ENCODE assay signal across 1 cellular context in genomic region chr6:127023001-127023778, GRCh38.
TF ChIP-seq lines count a peak whose summit lies in the region.

No MANE protein-coding gene starts in this region.

TF ChIP-seq in HepG2, 621 proteins besides CTCF, POLR2A, EP300 and RAD21 (continued from another document and continues in another):
- TF ChIP-seq AHDC1 (CRISPR knock-in tag; IDR thresholded peaks at IDR 0.05; ENCODE audit: borderline replicate concordance) (peak; percentile 78), HINFP (CRISPR knock-in tag; IDR thresholded peaks at IDR 0.05; ENCODE audit: low read depth) (no peak), ZNF337 (CRISPR knock-in tag; IDR thresholded peaks at IDR 0.05; ENCODE audit: borderline replicate concordance, low read depth) (no peak), ZNF674 (CRISPR knock-in tag; IDR thresholded peaks at IDR 0.05; ENCODE audit: low read depth) (no peak), RERE (CRISPR knock-in tag; IDR thresholded peaks at IDR 0.05; ENCODE audit: low read depth) (peak; percentile 100), THRA (CRISPR knock-in tag; IDR thresholded peaks at IDR 0.05; ENCODE audit: borderline replicate concordance) (peak; percentile 89), FOXC1 (CRISPR knock-in tag; IDR thresholded peaks at IDR 0.05; ENCODE audit: borderline replicate concordance) (no peak), BRD4 (CRISPR knock-in tag; IDR thresholded peaks at IDR 0.05) (no peak), NFATC3 (CRISPR knock-in tag; IDR thresholded peaks at IDR 0.05) (no peak), ATF6 (CRISPR knock-in tag; conservative IDR thresholded peaks at IDR 0.05) (no peak), NCOR1 (IDR thresholded peaks at IDR 0.05; ENCODE audit: borderline replicate concordance, low read length) (peak; percentile 71; the same call in 1 of the 2 replicates), ZSCAN30 (CRISPR knock-in tag; IDR thresholded peaks at IDR 0.05) (no peak), ZXDC (CRISPR knock-in tag; IDR thresholded peaks at IDR 0.05) (no peak), HES4 (CRISPR knock-in tag; IDR thresholded peaks at IDR 0.05; ENCODE audit: borderline replicate concordance) (no peak), FOXP4 (CRISPR knock-in tag; IDR thresholded peaks at IDR 0.05) (peak; percentile 84), PHB2 (IDR thresholded peaks at IDR 0.05; ENCODE audit: partially characterized antibody) (no peak), ZNF564 (CRISPR knock-in tag; IDR thresholded peaks at IDR 0.05) (no peak; the same call in 1 of the 2 replicates), ATAD3A (CRISPR knock-in tag; IDR thresholded peaks at IDR 0.05) (no peak), FOXP1 (IDR thresholded peaks at IDR 0.05) (no peak), FOXP1 (CRISPR knock-in tag; IDR thresholded peaks at IDR 0.05) (peak; percentile 79), REST (IDR thresholded peaks at IDR 0.05; ENCODE audit: borderline replicate concordance in 1 of 2, low read depth in 1 of 2, low read length in 2 of 2) (peak in 1 of 2 experiments; percentile 85; a peak in 2 of 4 replicates), AGO1 (IDR thresholded peaks at IDR 0.05; ENCODE audit: low read depth, low read length, poor library complexity, severe bottlenecking) (no peak), ZNF414 (CRISPR knock-in tag; IDR thresholded peaks at IDR 0.05) (no peak)
